23 cellular contexts compared by ENCODE assay signal in genomic region chr10:24193330-24193729, GRCh38.
"Had no signal": no experiment of that assay in that cellular context is flagged by ENCODE, and none has a peak within 500 bp of the region (broad histone marks: within the 10 kb centered on the region; RNA-seq: fewer than 3 reads in every experiment).

No MANE protein-coding gene starts in this region.

- H3K9me3 ChIP-seq: SJSA1 had no signal

- H3K9ac ChIP-seq: KMS-11 had no signal

- H3K27ac ChIP-seq: HL-60, KMS-11, SJSA1, SK-N-MC had no signal

- H3K4me1 ChIP-seq: SJSA1 had no signal

- H3K36me3 ChIP-seq: SJSA1 had no signal

- H3K4me2 ChIP-seq: KMS-11 had no signal

- H3K4me3 ChIP-seq: SJSA1, SK-N-MC had no signal

- H3K27me3 ChIP-seq: SJSA1 had no signal

- FAIRE-seq: RCC 7860 had no signal

- DNase-seq: IMR-90, Kasumi-1, MM.1S, NCI-H1092 treated with DMSO at 0.1 percent for 48 hours, NCI-H1436, NCI-H1694, NCI-H187 treated with DMSO at 0.1 percent for 48 hours, NCI-H2029 treated with DMSO at 0.1 percent for 48 hours, NCI-H2171, NCI-H226, NCI-H446, NCI-H510A, NCI-H524 treated with DMSO at 0.1 percent for 48 hours, NCI-H69, NCI-H774, Right ventricle myocardium superior, RPMI8226, SIG-M5 had no signal
